In genomic region chr7:98622926-98623325, GRCh38 we compare ENCODE assay signal across 7 cellular contexts. TPM values are rescaled to one million over a fixed set of nuclear protein-coding genes. Genes with fewer than 3 reads are reported as not detected.
"Had no signal": no experiment of that assay in that cellular context is flagged by ENCODE, and none has a peak within 500 bp of the region (broad histone marks: within the 10 kb centered on the region; RNA-seq: fewer than 3 reads in every experiment).

No MANE protein-coding gene starts in this region.

- H3K27ac Mint-ChIP-seq: GM23338, H9, HFFc6 had no signal

- H3K9me3 Mint-ChIP-seq: GM23338, H9 had no signal

- H3K4me3 ChIP-seq: GM23338, K562 had no signal

- H2AFZ ChIP-seq: GM23338 had no signal

- DNase-seq: H9, HCEC 1CT, HFFc6, IMR-90 had no signal

- H3K4me2 ChIP-seq: GM23338 had no signal

- H3K4me3 Mint-ChIP-seq: GM23338, H9, HFFc6 had no signal

RNA-seq across cellular contexts. Expression of gene NPTX2, which starts 5.8 kb away (rescaled TPM):
- total RNA-seq: HFFc6, HT-29 had no signal
- polyA plus RNA-seq: K562 had no signal
